In genomic region chr2:180006781-180007579, GRCh38 we compare ENCODE assay signal across 8 cellular contexts. TPM values are rescaled to one million over a fixed set of nuclear protein-coding genes. Genes with fewer than 3 reads are reported as not detected.
DNase-seq lines count a peak whose midpoint lies in the region; ATAC-seq, FAIRE-seq and TF ChIP-seq lines count a peak whose summit lies in the region.

CWC22 (minus strand) TSS chr2:180007297; CDS start chr2:179993341, 13,956 bp downstream.

- H3K4me1 ChIP-seq in right atrium auricular region, result peaks cover 0 to 16% of the 10 kb centered on the region in 2 donors
- H3K4me1 ChIP-seq in psoas muscle, result peaks cover 20% of the 10 kb centered on the region

- FAIRE-seq in urothelium cell line (lab: Jason Lieb, UNC), result no peak

- 0 to 1% (median 0%) methylated on average over 46 of the region's 46 CpGs for WGBS in psoas muscle, 3 donors

- TF ChIP-seq CTCF in right atrium auricular region (IDR thresholded peaks at IDR 0.05), result no peak
- TF ChIP-seq CTCF in psoas muscle (IDR thresholded peaks at IDR 0.05), result no peak

- intact Hi-C loops in T-helper 2 cell treated with Interferon-gamma antibody and Interleukin-4, amounts not matched to agents 100 ng/mL and 5 ng/mL, for 36 hours (cut with micrococcal nuclease), result loop anchor here (2.0 to 10.0 kb wide), 7 partner anchors 16 to 1894 kb away; partner anchors contain the start of genes ITPRID2, PJVK, PRKRA and RBM45
- intact Hi-C loops in psoas muscle (cut with DNase I), result no loop called here

- H3K36me3 ChIP-seq in right atrium auricular region (no peaks in the 10 kb centered on the region), psoas muscle (ENCODE audit: insufficient read depth in 1 of 2, low read depth in 1 of 2) (no peaks in the 10 kb centered on the region)

- DNase-seq in NCI-H187 treated with DMSO at 0.1 percent for 48 hours (lab: John Stamatoyannopoulos, UW), result peak; percentile 74
- DNase-seq in anterior cingulate cortex (lab: John Stamatoyannopoulos, UW), result peak; percentile 16 to 93 (median 84)
- peak; percentile 92 for DNase-seq in right atrium auricular region (ENCODE audit: low spot score)
- peak; percentile 80 to 89 for DNase-seq in psoas muscle
- DNase-seq in urothelium cell line (ENCODE audit: low spot score), result peak; percentile 78

- H3K27ac ChIP-seq in right atrium auricular region, result peak within 1 kb of the TSS; percentile 87 to 89
- H3K27ac ChIP-seq in psoas muscle, result peak within 1 kb of the TSS; percentile 98

- no peaks in the 10 kb centered on the region for H3K9me3 ChIP-seq in right atrium auricular region
- no peaks in the 10 kb centered on the region for H3K9me3 ChIP-seq in psoas muscle

- ATAC-seq in GM18499 (IDR thresholded peaks at IDR 0.05; ENCODE audit: insufficient read depth, unreplicated experiment) (peak; percentile 97), HG02943 (IDR thresholded peaks at IDR 0.05; ENCODE audit: low read depth, unreplicated experiment) (peak; percentile 99), psoas muscle (peak; percentile 95 to 98 (median 98))

- H3K4me3 ChIP-seq in right atrium auricular region (peak within 1 kb of the TSS; percentile 73 to 83), psoas muscle (peak within 1 kb of the TSS; percentile 87)

- H3K27me3 ChIP-seq in right atrium auricular region (no peaks in the 10 kb centered on the region), psoas muscle (ENCODE audit: insufficient read depth in 3 of 3, low read length in 2 of 3) (no peaks in the 10 kb centered on the region)

RNA-seq across cellular contexts. Expression of gene CWC22, which starts in this region (rescaled TPM):
- 22.1 and 22.7 TPM in 2 replicates for total RNA-seq in T-helper 2 cell treated with Interferon-gamma antibody and Interleukin-4, amounts not matched to agents 100 ng/mL and 5 ng/mL, for 36 hours
- total RNA-seq in right atrium auricular region (10 to 100 TPM; 13.1 to 14.1 TPM), psoas muscle (10 to 100 TPM; 11.4 to 19.0 (median 15.9) TPM)
- polyA plus RNA-seq in psoas muscle, result 10 to 100 TPM; 10.2 to 21.7 (median 18.9) TPM

Comparison
In these comparisons a context has a peak if more than half of its experiments do, and no peak if none do; other contexts are left out.
1. Peak in every context shown above with its lines: DNase-seq, ATAC-seq, H3K4me3 ChIP-seq and H3K27ac ChIP-seq.